Comparison of ENCODE assay signal across 2 cellular contexts in the genomic region with DNA sequence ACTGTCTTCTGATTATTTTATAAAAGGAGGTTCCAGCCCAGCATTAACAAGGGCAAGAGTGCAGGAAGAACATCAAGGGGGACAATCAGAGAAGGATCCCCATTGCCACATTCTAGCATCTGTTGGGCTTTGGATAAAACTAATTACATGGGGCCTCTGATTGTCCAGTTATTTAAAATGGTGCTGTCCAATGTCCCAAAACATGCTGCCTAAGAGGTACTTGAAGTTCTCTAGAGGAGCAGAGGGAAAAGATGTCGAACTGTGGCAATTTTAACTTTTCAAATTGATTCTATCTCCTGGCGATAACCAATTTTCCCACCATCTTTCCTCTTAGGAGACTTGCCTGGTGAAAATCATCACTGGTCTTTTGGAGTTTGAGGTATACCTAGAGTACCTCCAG.
A peak's percentile ranks its signal among the peaks of the same experiment; 100 is the strongest.
TF ChIP-seq lines count a peak whose summit lies in the region.

No MANE protein-coding gene starts in this region.

TF ChIP-seq in Ishikawa, 13 proteins besides CTCF, POLR2A, EP300 and RAD21:
- TF ChIP-seq, protein P1, sequence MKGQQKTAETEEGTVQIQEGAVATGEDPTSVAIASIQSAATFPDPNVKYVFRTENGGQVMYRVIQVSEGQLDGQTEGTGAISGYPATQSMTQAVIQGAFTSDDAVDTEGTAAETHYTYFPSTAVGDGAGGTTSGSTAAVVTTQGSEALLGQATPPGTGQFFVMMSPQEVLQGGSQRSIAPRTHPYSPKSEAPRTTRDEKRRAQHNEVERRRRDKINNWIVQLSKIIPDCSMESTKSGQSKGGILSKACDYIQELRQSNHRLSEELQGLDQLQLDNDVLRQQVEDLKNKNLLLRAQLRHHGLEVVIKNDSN (IDR thresholded peaks at IDR 0.05) = no peak
- TF ChIP-seq, protein P2, sequence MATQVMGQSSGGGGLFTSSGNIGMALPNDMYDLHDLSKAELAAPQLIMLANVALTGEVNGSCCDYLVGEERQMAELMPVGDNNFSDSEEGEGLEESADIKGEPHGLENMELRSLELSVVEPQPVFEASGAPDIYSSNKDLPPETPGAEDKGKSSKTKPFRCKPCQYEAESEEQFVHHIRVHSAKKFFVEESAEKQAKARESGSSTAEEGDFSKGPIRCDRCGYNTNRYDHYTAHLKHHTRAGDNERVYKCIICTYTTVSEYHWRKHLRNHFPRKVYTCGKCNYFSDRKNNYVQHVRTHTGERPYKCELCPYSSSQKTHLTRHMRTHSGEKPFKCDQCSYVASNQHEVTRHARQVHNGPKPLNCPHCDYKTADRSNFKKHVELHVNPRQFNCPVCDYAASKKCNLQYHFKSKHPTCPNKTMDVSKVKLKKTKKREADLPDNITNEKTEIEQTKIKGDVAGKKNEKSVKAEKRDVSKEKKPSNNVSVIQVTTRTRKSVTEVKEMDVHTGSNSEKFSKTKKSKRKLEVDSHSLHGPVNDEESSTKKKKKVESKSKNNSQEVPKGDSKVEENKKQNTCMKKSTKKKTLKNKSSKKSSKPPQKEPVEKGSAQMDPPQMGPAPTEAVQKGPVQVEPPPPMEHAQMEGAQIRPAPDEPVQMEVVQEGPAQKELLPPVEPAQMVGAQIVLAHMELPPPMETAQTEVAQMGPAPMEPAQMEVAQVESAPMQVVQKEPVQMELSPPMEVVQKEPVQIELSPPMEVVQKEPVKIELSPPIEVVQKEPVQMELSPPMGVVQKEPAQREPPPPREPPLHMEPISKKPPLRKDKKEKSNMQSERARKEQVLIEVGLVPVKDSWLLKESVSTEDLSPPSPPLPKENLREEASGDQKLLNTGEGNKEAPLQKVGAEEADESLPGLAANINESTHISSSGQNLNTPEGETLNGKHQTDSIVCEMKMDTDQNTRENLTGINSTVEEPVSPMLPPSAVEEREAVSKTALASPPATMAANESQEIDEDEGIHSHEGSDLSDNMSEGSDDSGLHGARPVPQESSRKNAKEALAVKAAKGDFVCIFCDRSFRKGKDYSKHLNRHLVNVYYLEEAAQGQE (IDR thresholded peaks at IDR 0.05; ENCODE audit: low read depth) = peak; percentile 61

TF ChIP-seq in endothelial cell of umbilical vein, 7 proteins besides CTCF, POLR2A, EP300 and RAD21 (continued from another document):
- no peak for TF ChIP-seq EZH2 (IDR thresholded peaks at IDR 0.05; ENCODE audit: borderline replicate concordance, low read depth, low read length, severe bottlenecking)
